Comparison of ENCODE assay signal across 1 cellular context in the genomic region with DNA sequence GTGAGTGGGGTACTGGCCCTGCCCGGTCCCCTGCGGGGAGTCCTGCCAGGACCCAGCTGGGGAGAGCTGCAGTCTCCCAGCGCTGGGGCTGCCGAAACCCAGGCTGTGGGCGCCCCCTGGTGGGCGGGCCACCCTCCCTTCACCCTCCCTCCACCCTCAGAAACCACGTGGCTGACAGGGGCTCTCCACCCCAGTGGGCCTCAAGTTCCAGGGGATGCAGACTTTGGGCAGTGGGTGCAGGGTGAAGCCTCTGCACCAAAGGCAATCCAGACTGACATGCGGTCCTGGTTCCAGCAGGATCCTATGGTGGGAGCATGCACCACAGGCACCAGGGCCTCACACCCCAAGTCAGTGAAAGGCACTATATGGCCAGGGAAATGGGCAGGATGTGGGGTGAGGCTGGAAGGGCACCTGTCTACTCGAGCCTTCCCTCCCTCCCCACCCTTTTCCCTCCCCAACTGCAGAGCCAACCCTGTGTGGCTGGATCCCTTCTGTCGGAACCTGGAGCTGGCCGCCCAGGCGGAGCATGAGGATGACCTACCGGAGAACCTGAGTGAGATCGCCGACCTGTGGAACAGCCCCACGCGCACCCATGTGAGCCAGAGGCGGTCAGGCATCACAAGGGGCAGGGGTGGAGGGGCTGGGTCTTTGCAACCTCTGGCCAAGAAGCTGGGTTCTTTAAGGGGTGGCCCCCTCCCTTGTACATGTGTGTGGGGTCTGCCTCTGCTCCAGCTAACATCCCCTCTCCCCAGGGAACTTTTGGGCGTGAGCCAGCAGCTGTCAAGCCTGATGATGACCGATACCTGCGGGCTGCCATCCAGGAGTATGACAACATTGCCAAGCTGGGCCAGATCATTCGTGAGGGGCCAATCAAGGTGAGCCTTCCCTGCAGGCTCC.
TF ChIP-seq lines count a peak whose summit lies in the region.

No MANE protein-coding gene starts in this region.

TF ChIP-seq in GM23338, 12 proteins besides CTCF, POLR2A, EP300 and RAD21 (continued from another document):
- TF ChIP-seq, protein P1, sequence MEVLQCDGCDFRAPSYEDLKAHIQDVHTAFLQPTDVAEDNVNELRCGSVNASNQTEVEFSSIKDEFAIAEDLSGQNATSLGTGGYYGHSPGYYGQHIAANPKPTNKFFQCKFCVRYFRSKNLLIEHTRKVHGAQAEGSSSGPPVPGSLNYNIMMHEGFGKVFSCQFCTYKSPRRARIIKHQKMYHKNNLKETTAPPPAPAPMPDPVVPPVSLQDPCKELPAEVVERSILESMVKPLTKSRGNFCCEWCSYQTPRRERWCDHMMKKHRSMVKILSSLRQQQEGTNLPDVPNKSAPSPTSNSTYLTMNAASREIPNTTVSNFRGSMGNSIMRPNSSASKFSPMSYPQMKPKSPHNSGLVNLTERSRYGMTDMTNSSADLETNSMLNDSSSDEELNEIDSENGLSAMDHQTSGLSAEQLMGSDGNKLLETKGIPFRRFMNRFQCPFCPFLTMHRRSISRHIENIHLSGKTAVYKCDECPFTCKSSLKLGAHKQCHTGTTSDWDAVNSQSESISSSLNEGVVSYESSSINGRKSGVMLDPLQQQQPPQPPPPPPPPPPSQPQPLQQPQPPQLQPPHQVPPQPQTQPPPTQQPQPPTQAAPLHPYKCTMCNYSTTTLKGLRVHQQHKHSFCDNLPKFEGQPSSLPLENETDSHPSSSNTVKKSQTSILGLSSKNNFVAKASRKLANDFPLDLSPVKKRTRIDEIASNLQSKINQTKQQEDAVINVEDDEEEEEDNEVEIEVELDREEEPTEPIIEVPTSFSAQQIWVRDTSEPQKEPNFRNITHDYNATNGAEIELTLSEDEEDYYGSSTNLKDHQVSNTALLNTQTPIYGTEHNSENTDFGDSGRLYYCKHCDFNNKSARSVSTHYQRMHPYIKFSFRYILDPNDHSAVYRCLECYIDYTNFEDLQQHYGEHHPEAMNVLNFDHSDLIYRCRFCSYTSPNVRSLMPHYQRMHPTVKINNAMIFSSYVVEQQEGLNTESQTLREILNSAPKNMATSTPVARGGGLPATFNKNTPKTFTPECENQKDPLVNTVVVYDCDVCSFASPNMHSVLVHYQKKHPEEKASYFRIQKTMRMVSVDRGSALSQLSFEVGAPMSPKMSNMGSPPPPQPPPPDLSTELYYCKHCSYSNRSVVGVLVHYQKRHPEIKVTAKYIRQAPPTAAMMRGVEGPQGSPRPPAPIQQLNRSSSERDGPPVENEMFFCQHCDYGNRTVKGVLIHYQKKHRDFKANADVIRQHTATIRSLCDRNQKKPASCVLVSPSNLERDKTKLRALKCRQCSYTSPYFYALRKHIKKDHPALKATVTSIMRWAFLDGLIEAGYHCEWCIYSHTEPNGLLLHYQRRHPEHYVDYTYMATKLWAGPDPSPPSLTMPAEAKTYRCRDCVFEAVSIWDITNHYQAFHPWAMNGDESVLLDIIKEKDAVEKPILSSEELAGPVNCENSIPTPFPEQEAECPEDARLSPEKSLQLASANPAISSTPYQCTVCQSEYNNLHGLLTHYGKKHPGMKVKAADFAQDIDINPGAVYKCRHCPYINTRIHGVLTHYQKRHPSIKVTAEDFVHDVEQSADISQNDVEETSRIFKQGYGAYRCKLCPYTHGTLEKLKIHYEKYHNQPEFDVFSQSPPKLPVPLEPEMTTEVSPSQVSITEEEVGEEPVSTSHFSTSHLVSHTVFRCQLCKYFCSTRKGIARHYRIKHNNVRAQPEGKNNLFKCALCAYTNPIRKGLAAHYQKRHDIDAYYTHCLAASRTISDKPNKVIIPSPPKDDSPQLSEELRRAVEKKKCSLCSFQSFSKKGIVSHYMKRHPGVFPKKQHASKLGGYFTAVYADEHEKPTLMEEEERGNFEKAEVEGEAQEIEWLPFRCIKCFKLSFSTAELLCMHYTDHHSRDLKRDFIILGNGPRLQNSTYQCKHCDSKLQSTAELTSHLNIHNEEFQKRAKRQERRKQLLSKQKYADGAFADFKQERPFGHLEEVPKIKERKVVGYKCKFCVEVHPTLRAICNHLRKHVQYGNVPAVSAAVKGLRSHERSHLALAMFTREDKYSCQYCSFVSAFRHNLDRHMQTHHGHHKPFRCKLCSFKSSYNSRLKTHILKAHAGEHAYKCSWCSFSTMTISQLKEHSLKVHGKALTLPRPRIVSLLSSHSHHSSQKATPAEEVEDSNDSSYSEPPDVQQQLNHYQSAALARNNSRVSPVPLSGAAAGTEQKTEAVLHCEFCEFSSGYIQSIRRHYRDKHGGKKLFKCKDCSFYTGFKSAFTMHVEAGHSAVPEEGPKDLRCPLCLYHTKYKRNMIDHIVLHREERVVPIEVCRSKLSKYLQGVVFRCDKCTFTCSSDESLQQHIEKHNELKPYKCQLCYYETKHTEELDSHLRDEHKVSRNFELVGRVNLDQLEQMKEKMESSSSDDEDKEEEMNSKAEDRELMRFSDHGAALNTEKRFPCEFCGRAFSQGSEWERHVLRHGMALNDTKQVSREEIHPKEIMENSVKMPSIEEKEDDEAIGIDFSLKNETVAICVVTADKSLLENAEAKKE (CRISPR knock-in tag; IDR thresholded peaks at IDR 0.05): no peak
- TF ChIP-seq ZNF331 (CRISPR knock-in tag; IDR thresholded peaks at IDR 0.05; ENCODE audit: low read depth): no peak
- TF ChIP-seq STAT1 (IDR thresholded peaks at IDR 0.05; ENCODE audit: unreplicated experiment): no peak
- TF ChIP-seq EZH2phosphoT487 (IDR thresholded peaks at IDR 0.05; ENCODE audit: unreplicated experiment): no peak
- TF ChIP-seq, protein P2, sequence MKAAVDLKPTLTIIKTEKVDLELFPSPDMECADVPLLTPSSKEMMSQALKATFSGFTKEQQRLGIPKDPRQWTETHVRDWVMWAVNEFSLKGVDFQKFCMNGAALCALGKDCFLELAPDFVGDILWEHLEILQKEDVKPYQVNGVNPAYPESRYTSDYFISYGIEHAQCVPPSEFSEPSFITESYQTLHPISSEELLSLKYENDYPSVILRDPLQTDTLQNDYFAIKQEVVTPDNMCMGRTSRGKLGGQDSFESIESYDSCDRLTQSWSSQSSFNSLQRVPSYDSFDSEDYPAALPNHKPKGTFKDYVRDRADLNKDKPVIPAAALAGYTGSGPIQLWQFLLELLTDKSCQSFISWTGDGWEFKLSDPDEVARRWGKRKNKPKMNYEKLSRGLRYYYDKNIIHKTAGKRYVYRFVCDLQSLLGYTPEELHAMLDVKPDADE (IDR thresholded peaks at IDR 0.05): no peak
- TF ChIP-seq EZH2 (IDR thresholded peaks at IDR 0.05; ENCODE audit: low read depth, unreplicated experiment): no peak
- TF ChIP-seq POLR2AphosphoS5 (IDR thresholded peaks at IDR 0.05; ENCODE audit: low read depth): no peak; the same call in 1 of the 2 replicates
- TF ChIP-seq NANOG (IDR thresholded peaks at IDR 0.05; ENCODE audit: borderline replicate concordance): no peak
